Comparison of ENCODE assay signal across 8 cellular contexts in genomic region chr6:169789944-169790927, GRCh38. TPM values are rescaled to one million over a fixed set of nuclear protein-coding genes. Genes with fewer than 3 reads are reported as not detected.
DNase-seq lines count a peak whose midpoint lies in the region; ATAC-seq, FAIRE-seq and TF ChIP-seq lines count a peak whose summit lies in the region.

No MANE protein-coding gene starts in this region.

- H3K4me3 ChIP-seq in lower leg skin (ENCODE audit: low read depth, poor library complexity, severe bottlenecking) = peak overlapping the region; percentile 24

- WGBS in lower leg skin, 2 donors = 0 to 1% methylated on average over 41 to 58 of the region's 61 CpGs

- DNase-seq in Ammon's horn (ENCODE audit: low spot score) (peak; percentile 87), GM19239 (ENCODE audit: insufficient read length, low spot score) (peak; percentile 78), NCI-H524 (lab: John Stamatoyannopoulos, UW) (peak; percentile 76 to 85), dermis blood vessel endothelial cell (peak; percentile 77), lower leg skin (ENCODE audit: low spot score in 2 of 2) (peak; percentile 56 to 95)
- DNase-seq in activated CD4-positive, alpha-beta T cell treated with anti-CD3 and anti-CD28 coated beads, Interleukin-2, amount 50 U/mL, for 1 hour = peak; percentile 72
- peak; percentile 58 to 72 for DNase-seq in stimulated activated CD4-positive, alpha-beta T cell treated with anti-CD3 and anti-CD28 coated beads, Interleukin-4, amount 100 ng/mL, for 4 hours

- no peak for TF ChIP-seq POLR2A in lower leg skin (IDR thresholded peaks at IDR 0.05)

- TF ChIP-seq CTCF in lower leg skin (IDR thresholded peaks at IDR 0.05) = peak in 1 of 3 donors; percentile 81

- peak; percentile 78 for FAIRE-seq in GM19239 (lab: Jason Lieb, UNC)

- peak; percentile 96 for ATAC-seq in HG03439 (IDR thresholded peaks at IDR 0.05; ENCODE audit: unreplicated experiment)

- intact Hi-C loops in lower leg skin (cut with DNase I; ENCODE audit: low total_unique reads) = no loop called here

RNA-seq across cellular contexts. Expression of gene ERMARD, which starts 38.8 kb away (rescaled TPM):
- 18.2 and 21.5 TPM in 2 replicates for total RNA-seq in dermis blood vessel endothelial cell
- 10 to 100 TPM; 12.0 to 30.5 (median 25.2) TPM for total RNA-seq in lower leg skin

RNA-seq across cellular contexts. Expression of gene DYNLT2, which starts 38.9 kb away (rescaled TPM):
- total RNA-seq in dermis blood vessel endothelial cell = 0.74 and 1.2 TPM in 2 replicates
- total RNA-seq in lower leg skin = 1 to 10 TPM in 2 of 4 donors, under 1 TPM in 2; 0.54 to 4.1 (median 1.1) TPM

Comparison
In these comparisons a context has a peak if more than half of its experiments do, and no peak if none do; other contexts are left out.
1. Peak in every context shown above with its lines: DNase-seq, ATAC-seq and H3K4me3 ChIP-seq.